In the genomic region with DNA sequence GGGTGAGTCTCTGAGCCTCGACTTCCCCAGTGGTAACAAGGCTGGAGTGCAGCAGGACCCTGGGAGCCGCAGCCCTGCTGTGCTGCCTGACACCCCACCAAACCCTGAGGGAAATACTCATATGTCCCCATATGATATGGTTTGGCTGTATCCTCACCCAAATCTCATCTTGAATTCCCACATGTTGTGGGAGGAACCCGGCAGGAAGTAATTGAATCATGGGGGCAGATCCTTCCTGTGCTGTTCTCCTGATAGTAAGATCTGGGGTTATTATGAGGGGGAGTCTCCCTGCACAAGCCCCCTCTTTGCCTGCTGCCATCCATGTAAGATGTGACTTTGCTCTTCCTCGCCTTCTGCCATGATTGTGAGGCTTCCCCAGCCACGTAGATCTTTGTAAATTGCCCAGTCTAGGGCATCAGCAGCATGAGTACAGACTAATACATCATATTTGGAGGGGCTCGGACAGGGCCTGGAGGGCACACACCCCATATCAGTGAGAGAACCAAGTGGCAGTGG, we compare ENCODE assay signal across 30 cellular contexts.
"Had no signal": no experiment of that assay in that cellular context is flagged by ENCODE, and none has a peak within 500 bp of the region (broad histone marks: within the 10 kb centered on the region; RNA-seq: fewer than 3 reads in every experiment).

No MANE protein-coding gene starts in this region.

- H3K36me3 ChIP-seq: neural progenitor cell, ovary, spleen, suprapubic skin, tibial artery, transverse colon, upper lobe of right lung, uterus had no signal

- H3K27me3 Mint-ChIP-seq: stimulated activated naive CD8-positive, alpha-beta T cell treated with anti-CD3 and anti-CD28 coated beads, Interleukin-15, amount 100 ng/mL, for 72 hours had no signal

- H3K4me1 ChIP-seq: parathyroid adenoma, psoas muscle, suprapubic skin, testis, transverse colon, upper lobe of right lung, uterus had no signal

- H3K36me3 Mint-ChIP-seq: natural killer cell, neural progenitor cell, type B pancreatic cell had no signal

- DNase-seq: naive thymus-derived CD4-positive, alpha-beta T cell; natural killer cell; occipital lobe; ovary; psoas muscle; right cardiac atrium; stimulated activated CD4-positive, alpha-beta T cell treated with anti-CD3 and anti-CD28 coated beads, Interleukin-12 subunit alpha, Interleukin-12 subunit beta, amount 100 ng/mL, for 4 hours; stimulated activated CD4-positive, alpha-beta T cell treated with anti-CD3 and anti-CD28 coated beads, Interleukin-1b, Interleukin-23, amount 100 ng/mL, for 48 hours; stimulated activated CD4-positive, alpha-beta T cell treated with anti-CD3 and anti-CD28 coated beads, Interleukin-4, amount 100 ng/mL, for 1 hour; stimulated activated CD4-positive, alpha-beta T cell treated with anti-CD3 and anti-CD28 coated beads, Interleukin-4, amount 100 ng/mL, for 4 hours; stimulated activated CD8-positive, alpha-beta memory T cell treated with anti-CD3 and anti-CD28 coated beads, Interleukin-4, amount 100 ng/mL, for 48 hours; stimulated activated naive CD4-positive, alpha-beta T cell; stimulated activated naive CD8-positive, alpha-beta T cell treated with anti-CD3 and anti-CD28 coated beads, Interleukin-15, amount 100 ng/mL, for 72 hours; stimulated activated naive CD8-positive, alpha-beta T cell treated with anti-CD3 and anti-CD28 coated beads, Interleukin-15, Interleukin-2, amounts not matched to agents 100 U/mL and 50 U/mL, for 24 hours; substantia nigra; testis; tibial artery; transverse colon; upper lobe of right lung; uterus had no signal

- H3K9me3 Mint-ChIP-seq: natural killer cell, type B pancreatic cell had no signal

- H3K9me3 ChIP-seq: ovary, psoas muscle, suprapubic skin, testis, tibial artery, transverse colon, upper lobe of right lung, uterus had no signal

- H3K27ac Mint-ChIP-seq: natural killer cell; nephron; neural progenitor cell; progenitor cell of endocrine pancreas; stimulated activated naive CD8-positive, alpha-beta T cell treated with anti-CD3 and anti-CD28 coated beads, Interleukin-15, amount 100 ng/mL, for 72 hours; type B pancreatic cell had no signal

- H3K4me3 ChIP-seq: neural progenitor cell, ovary, psoas muscle, skin epidermis, smooth muscle cell, spleen, suprapubic skin, testis, tibial artery, transverse colon, upper lobe of right lung, uterus had no signal

- H3K4me3 Mint-ChIP-seq: naive thymus-derived CD4-positive, alpha-beta T cell; natural killer cell; nephron; neural progenitor cell; stimulated activated naive CD8-positive, alpha-beta T cell treated with anti-CD3 and anti-CD28 coated beads, Interleukin-15, amount 100 ng/mL, for 72 hours; type B pancreatic cell had no signal

- ATAC-seq: naive thymus-derived CD4-positive, alpha-beta T cell; natural killer cell; psoas muscle; right cardiac atrium; sciatic nerve; stimulated activated naive CD8-positive, alpha-beta T cell treated with anti-CD3 and anti-CD28 coated beads, Interleukin-15, amount 100 ng/mL, for 72 hours; stimulated activated naive CD8-positive, alpha-beta T cell treated with anti-CD3 and anti-CD28 coated beads, Interleukin-15, Interleukin-2, amounts not matched to agents 100 U/mL and 50 U/mL, for 24 hours; upper lobe of right lung had no signal
